In the genomic region with DNA sequence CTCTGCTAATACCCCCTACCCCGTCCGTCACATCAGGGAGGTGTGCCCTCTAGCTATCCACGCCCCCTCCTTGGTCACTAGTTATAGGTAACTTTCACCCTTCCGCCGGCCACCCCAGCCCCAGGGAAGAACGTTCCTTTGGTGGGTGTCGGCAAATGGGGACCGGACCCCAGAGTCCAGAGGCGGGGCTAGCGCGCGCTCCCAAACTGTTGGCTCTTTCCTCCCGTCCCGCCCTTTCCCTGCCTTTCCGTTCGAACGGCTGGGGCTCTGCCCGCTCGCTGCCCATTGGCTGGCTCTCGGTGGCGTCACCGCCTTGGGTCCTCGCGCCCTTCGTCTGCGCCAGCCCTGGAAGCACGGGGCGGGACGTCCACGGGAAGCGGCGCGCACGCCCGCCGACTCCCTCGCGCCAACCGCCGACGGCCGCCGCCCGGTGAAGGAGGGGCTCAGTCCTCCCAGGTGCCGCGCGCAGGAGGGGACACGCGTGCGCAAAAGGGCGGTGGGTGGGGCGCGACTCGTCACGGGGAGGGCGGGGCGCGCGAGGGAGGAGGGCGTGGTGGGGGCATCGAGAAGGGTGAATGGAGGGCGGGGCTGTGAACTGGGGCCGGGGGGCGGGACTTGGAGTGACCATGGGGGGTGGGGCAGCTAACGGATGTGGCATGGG, we compare ENCODE assay signal across 8 cellular contexts. TPM values are rescaled to one million over a fixed set of nuclear protein-coding genes. Genes with fewer than 3 reads are reported as not detected.
DNase-seq lines count a peak whose midpoint lies in the region; ATAC-seq, FAIRE-seq and TF ChIP-seq lines count a peak whose summit lies in the region.

No MANE protein-coding gene starts in this region.

- peaks cover 31% of the 10 kb centered on the region for H4K20me1 ChIP-seq in astrocyte (ENCODE audit: insufficient read depth, low read length)

- H3K4me1 Mint-ChIP-seq in astrocyte (ENCODE audit: low read depth, unreplicated experiment): peaks cover 7% of the 10 kb centered on the region

- no peak for TF ChIP-seq CTCF in astrocyte (IDR thresholded peaks at IDR 0.05; ENCODE audit: insufficient read depth, low read depth, low read length)

- DNase-seq in NCI-H2029 (lab: John Stamatoyannopoulos, UW) (peak; percentile 97), T-helper 22 cell (ENCODE audit: low read depth) (peak; percentile 97), astrocyte (ENCODE audit: low read depth) (peak; percentile 91), hepatic stellate cell (ENCODE audit: low spot score) (peak; percentile 99), renal cortical epithelial cell (ENCODE audit: low read depth) (peak; percentile 87), aorta (peak; percentile 99)

- intact Hi-C loops in aorta (cut with DNase I): loop anchor here in 1 of 2 donors (1.0 to 10.0 kb wide), 6 partner anchors 19 to 1755 kb away; partner anchors contain the start of genes APOM, B3GALT4, BAG6 and HSD17B8

- no peaks in the 10 kb centered on the region for H3K27me3 Mint-ChIP-seq in astrocyte (ENCODE audit: low read depth, unreplicated experiment)

- ATAC-seq in GM18511 (IDR thresholded peaks at IDR 0.05; ENCODE audit: unreplicated experiment) (peak; percentile 82), HG02981 (IDR thresholded peaks at IDR 0.05; ENCODE audit: unreplicated experiment) (peak; percentile 79), aorta (ENCODE audit: low FRiP score) (peak; percentile 97)

- H3K79me2 ChIP-seq in astrocyte (ENCODE audit: insufficient read depth, low read length): peaks cover 26% of the 10 kb centered on the region

- no peaks in the 10 kb centered on the region for H3K9me3 ChIP-seq in astrocyte (ENCODE audit: insufficient read depth, low read depth, low read length)
- H3K9me3 ChIP-seq in aorta (ENCODE audit: control insufficient read depth, low read length): no peaks in the 10 kb centered on the region

- FAIRE-seq in astrocyte (lab: Jason Lieb, UNC): no peak

- 1% methylated on average over 52 to 65 of the region's 65 CpGs for WGBS in aorta, 2 donors

- H3K27me3 ChIP-seq in astrocyte (ENCODE audit: insufficient read depth, low read length): no peaks in the 10 kb centered on the region
- H3K27me3 ChIP-seq in aorta (ENCODE audit: control insufficient read depth in 1 of 2, insufficient read depth in 2 of 2, low read length in 1 of 2): no peaks in the 10 kb centered on the region

- H3K9ac ChIP-seq in astrocyte (ENCODE audit: low read length): peak overlapping the region; percentile 89

- H3K27ac ChIP-seq in astrocyte (ENCODE audit: low read depth, low read length) (peak overlapping the region; percentile 84), aorta (ENCODE audit: low read depth in 1 of 2, low read length in 2 of 2) (peak overlapping the region in 1 of 2 donors; percentile 54)

- peak overlapping the region; percentile 92 for H3K4me2 ChIP-seq in astrocyte (ENCODE audit: low read length)

- H3K9me3 Mint-ChIP-seq in astrocyte (ENCODE audit: unreplicated experiment): no peaks in the 10 kb centered on the region

- peak overlapping the region; percentile 87 for H2AFZ ChIP-seq in astrocyte (ENCODE audit: low read depth, low read length)

- H3K36me3 ChIP-seq in astrocyte (ENCODE audit: insufficient read depth, low read length) (peaks cover 2% of the 10 kb centered on the region), aorta (ENCODE audit: control insufficient read depth in 1 of 2, insufficient read depth in 2 of 2, low read length in 1 of 2) (peaks cover 0 to 3% of the 10 kb centered on the region in 2 donors)

- peak overlapping the region; percentile 90 for H3K27ac Mint-ChIP-seq in astrocyte (ENCODE audit: unreplicated experiment)

- H3K36me3 Mint-ChIP-seq in astrocyte (ENCODE audit: low read depth, unreplicated experiment): peaks cover 12% of the 10 kb centered on the region

- H3K4me3 Mint-ChIP-seq in astrocyte (ENCODE audit: unreplicated experiment): peak overlapping the region; percentile 85

- H3K4me1 ChIP-seq in astrocyte (ENCODE audit: insufficient read depth, low read length) (no peaks in the 10 kb centered on the region), aorta (ENCODE audit: control insufficient read depth in 1 of 2, insufficient read depth in 2 of 2, low read length in 2 of 2) (no peaks in the 10 kb centered on the region)

- H3K4me3 ChIP-seq in astrocyte (ENCODE audit: insufficient read depth, low read depth, low read length): peak overlapping the region; percentile 65
- H3K4me3 ChIP-seq in aorta (ENCODE audit: low read length in 2 of 2): peak overlapping the region; percentile 79 to 99

RNA-seq across cellular contexts. Expression of gene PHF1, which starts 0.6 kb away (rescaled TPM):
- total RNA-seq in astrocyte (29.7 and 34.3 TPM in 2 replicates), renal cortical epithelial cell (11.1 and 16.7 TPM in 2 replicates), aorta (10 to 100 TPM; 86.4 to 92.8 TPM)
- 100 to 1,000 TPM in 1 of 2 donors, 10 to 100 TPM in 1; 49.8 to 218 TPM for polyA plus RNA-seq in aorta

RNA-seq across cellular contexts. Expression of gene CUTA, which starts 7.7 kb away (rescaled TPM):
- total RNA-seq in astrocyte (232 and 256 TPM in 2 replicates), renal cortical epithelial cell (74.7 and 90.5 TPM in 2 replicates), aorta (100 to 1,000 TPM in 1 of 2 donors, 10 to 100 TPM in 1; 89.9 to 111 TPM)
- polyA plus RNA-seq in aorta: 100 to 1,000 TPM; 120 to 191 TPM

RNA-seq across cellular contexts. Expression of gene SYNGAP1, which starts 9.7 kb away (rescaled TPM):
- 34.5 and 36.1 TPM in 2 replicates for total RNA-seq in astrocyte
- 1.0 and 5.9 TPM in 2 replicates for total RNA-seq in renal cortical epithelial cell
- 10 to 100 TPM; 31.7 to 39.4 TPM for total RNA-seq in aorta
- 10 to 100 TPM in 1 of 2 donors, 1 to 10 TPM in 1; 4.4 to 16.4 TPM for polyA plus RNA-seq in aorta

RNA-seq across cellular contexts. Expression of gene KIFC1, which starts 18.6 kb away (rescaled TPM):
- total RNA-seq in astrocyte (2.9 and 4.2 TPM in 2 replicates), renal cortical epithelial cell (0.70 and 10.9 TPM in 2 replicates), aorta (1 to 10 TPM; 1.3 to 2.0 TPM)
- polyA plus RNA-seq in aorta: 1 to 10 TPM in 1 of 2 donors, not detected in 1; 1.5 TPM

RNA-seq across cellular contexts. Expression of gene ZBTB9, which starts 44.2 kb away (rescaled TPM):
- 9.8 and 10.4 TPM in 2 replicates for total RNA-seq in astrocyte
- total RNA-seq in renal cortical epithelial cell: 4.7 and 9.7 TPM in 2 replicates
- 1 to 10 TPM; 3.0 to 4.2 TPM for total RNA-seq in aorta
- polyA plus RNA-seq in aorta: 1 to 10 TPM; 1.4 to 1.5 TPM
